In the genomic region with DNA sequence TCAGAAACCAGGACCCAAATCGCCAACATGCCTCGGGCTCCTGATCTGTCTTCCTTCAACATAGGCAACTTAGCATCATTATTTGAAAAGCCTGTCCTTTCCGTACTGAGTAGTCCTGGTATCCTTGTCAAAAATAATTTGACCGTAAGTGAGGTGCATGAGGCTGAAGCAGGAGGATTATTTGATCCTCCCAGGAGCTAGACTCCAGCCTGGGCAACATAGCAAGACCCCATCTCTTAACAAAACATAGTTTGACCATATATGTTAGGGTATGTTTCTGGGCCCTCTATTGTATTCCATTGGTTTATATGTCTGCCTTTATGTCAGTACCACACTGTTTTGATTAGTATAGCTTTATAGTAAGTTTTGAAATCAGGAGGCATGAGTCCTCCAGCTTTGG, we compare ENCODE assay signal across 1 cellular context.
TF ChIP-seq lines count a peak whose summit lies in the region.

No MANE protein-coding gene starts in this region.

TF ChIP-seq in IMR-90, 13 proteins besides CTCF, POLR2A, EP300 and RAD21 (continued from another document):
- TF ChIP-seq, protein P1, sequence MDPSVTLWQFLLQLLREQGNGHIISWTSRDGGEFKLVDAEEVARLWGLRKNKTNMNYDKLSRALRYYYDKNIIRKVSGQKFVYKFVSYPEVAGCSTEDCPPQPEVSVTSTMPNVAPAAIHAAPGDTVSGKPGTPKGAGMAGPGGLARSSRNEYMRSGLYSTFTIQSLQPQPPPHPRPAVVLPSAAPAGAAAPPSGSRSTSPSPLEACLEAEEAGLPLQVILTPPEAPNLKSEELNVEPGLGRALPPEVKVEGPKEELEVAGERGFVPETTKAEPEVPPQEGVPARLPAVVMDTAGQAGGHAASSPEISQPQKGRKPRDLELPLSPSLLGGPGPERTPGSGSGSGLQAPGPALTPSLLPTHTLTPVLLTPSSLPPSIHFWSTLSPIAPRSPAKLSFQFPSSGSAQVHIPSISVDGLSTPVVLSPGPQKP (IDR thresholded peaks at IDR 0.05; ENCODE audit: borderline replicate concordance, low read depth, low read length) = no peak
- TF ChIP-seq MXI1 (IDR thresholded peaks at IDR 0.05; ENCODE audit: borderline replicate concordance, low read depth, low read length) = no peak
- TF ChIP-seq NFE2L2 (IDR thresholded peaks at IDR 0.05; ENCODE audit: low read depth, low read length) = no peak
- TF ChIP-seq RCOR1 (IDR thresholded peaks at IDR 0.05; ENCODE audit: insufficient replicate concordance, low read length) = no peak
- no peak for TF ChIP-seq CHD1 (IDR thresholded peaks at IDR 0.05; ENCODE audit: low read depth, low read length)
- no peak for TF ChIP-seq SMC3 (IDR thresholded peaks at IDR 0.05; ENCODE audit: low read depth, low read length)
